2 cellular contexts compared by ENCODE assay signal in genomic region chr11:19284881-19285280, GRCh38.
TF ChIP-seq lines count a peak whose summit lies in the region.

No MANE protein-coding gene starts in this region.

TF ChIP-seq in IMR-90, 13 proteins besides CTCF, POLR2A, EP300 and RAD21:
- no peak for TF ChIP-seq SMC3 (IDR thresholded peaks at IDR 0.05; ENCODE audit: low read depth, low read length)
- TF ChIP-seq CHD1 (IDR thresholded peaks at IDR 0.05; ENCODE audit: low read depth, low read length) = no peak
- no peak for TF ChIP-seq RFX5 (IDR thresholded peaks at IDR 0.05; ENCODE audit: low read depth, low read length)
- TF ChIP-seq CEBPB (IDR thresholded peaks at IDR 0.05; ENCODE audit: low read depth, low read length) = no peak
- TF ChIP-seq USF2 (IDR thresholded peaks at IDR 0.05; ENCODE audit: low read depth, low read length) = no peak
- TF ChIP-seq MAZ (IDR thresholded peaks at IDR 0.05; ENCODE audit: borderline replicate concordance, low read depth, low read length) = no peak
- TF ChIP-seq RCOR1 (IDR thresholded peaks at IDR 0.05; ENCODE audit: insufficient replicate concordance, low read length) = no peak
- no peak for TF ChIP-seq MXI1 (IDR thresholded peaks at IDR 0.05; ENCODE audit: borderline replicate concordance, low read depth, low read length)
- TF ChIP-seq FOS (IDR thresholded peaks at IDR 0.05; ENCODE audit: low read depth, low read length) = no peak

TF ChIP-seq in H1, 55 proteins besides CTCF, POLR2A, EP300 and RAD21:
- TF ChIP-seq GABPA (IDR thresholded peaks at IDR 0.05; ENCODE audit: borderline replicate concordance, insufficient read depth, low read length) = no peak
- TF ChIP-seq BACH1 (IDR thresholded peaks at IDR 0.05; ENCODE audit: low read length) = no peak
- no peak for TF ChIP-seq GTF2F1 (IDR thresholded peaks at IDR 0.05; ENCODE audit: borderline replicate concordance, low read depth, low read length)
- no peak for TF ChIP-seq SP2 (IDR thresholded peaks at IDR 0.05; ENCODE audit: low read length)
- no peak for TF ChIP-seq YY1 (IDR thresholded peaks at IDR 0.05; ENCODE audit: low read depth, low read length)
- no peak for TF ChIP-seq POU5F1 (IDR thresholded peaks at IDR 0.05; ENCODE audit: low read depth, low read length)
- no peak for TF ChIP-seq SRF (IDR thresholded peaks at IDR 0.05; ENCODE audit: low read depth, low read length)
- TF ChIP-seq SP4 (IDR thresholded peaks at IDR 0.05; ENCODE audit: low read length) = no peak
- no peak for TF ChIP-seq SP1 (IDR thresholded peaks at IDR 0.05; ENCODE audit: low read depth, low read length)
- no peak for TF ChIP-seq TAF7 (optimal IDR thresholded peaks at IDR 0.05; ENCODE audit: borderline replicate concordance, low read depth, low read length)
- no peak for TF ChIP-seq JUN (IDR thresholded peaks at IDR 0.05; ENCODE audit: low read depth, low read length)
- TF ChIP-seq TBP (IDR thresholded peaks at IDR 0.05; ENCODE audit: low read depth, low read length) = no peak
TF ChIP-seq in H1: peak in this region for 0.
